16 cellular contexts compared by ENCODE assay signal in genomic region chr1:158952416-158952815, GRCh38. TPM values are rescaled to one million over a fixed set of nuclear protein-coding genes. Genes with fewer than 3 reads are reported as not detected.
DNase-seq lines count a peak whose midpoint lies in the region; ATAC-seq and TF ChIP-seq lines count a peak whose summit lies in the region.
"Had no signal": no experiment of that assay in that cellular context is flagged by ENCODE, and none has a peak within 500 bp of the region (broad histone marks: within the 10 kb centered on the region; RNA-seq: fewer than 3 reads in every experiment).

No MANE protein-coding gene starts in this region.

- peak overlapping the region; percentile 20 to 71 for H3K27ac Mint-ChIP-seq in natural killer cell
- peak overlapping the region in 1 of 2 donors; percentile 44 for H3K27ac Mint-ChIP-seq in natural killer cell treated with Interleukin-12 subunit alpha and Interleukin-12 subunit beta and Interleukin-15 and Interleukin-18, amount 100 ng/mL, for 72 hours
- H3K27ac Mint-ChIP-seq: activated CD8-positive, alpha-beta T cell treated with anti-CD3 and anti-CD28 coated beads, Interleukin-2, amount 10 ng/mL, durations not matched to agents 7 days and 5 days had no signal

- H3K27me3 Mint-ChIP-seq in natural killer cell (ENCODE audit: low read depth in 2 of 2) = no peaks in the 10 kb centered on the region
- H3K27me3 Mint-ChIP-seq in natural killer cell treated with Interleukin-12 subunit alpha and Interleukin-12 subunit beta and Interleukin-15 and Interleukin-18, amount 100 ng/mL, for 72 hours = no peaks in the 10 kb centered on the region

- H3K27me3 ChIP-seq in H7 (ENCODE audit: control insufficient read depth, insufficient read depth, low read length) = peaks cover 10% of the 10 kb centered on the region; the same call in 1 of the 2 replicates
- H3K27me3 ChIP-seq: upper lobe of left lung had no signal

- POLR2A ChIA-PET in OCI-LY7 (lab: Charles Lee) = interaction anchor here (0.7 to 1.4 kb wide), 8 partner anchors 14 to 1246 kb away, joined by 3 to 14 read pairs (median 4); partner anchors contain the start of gene IFI16

- TF ChIP-seq CTCF in natural killer cell (IDR thresholded peaks at IDR 0.05) (no peak), OCI-LY7 (conservative IDR thresholded peaks at IDR 0.05; ENCODE audit: low read length) (no peak)

- intact Hi-C loops in natural killer cell (cut with micrococcal nuclease) (no loop called here), OCI-LY7 (cut with micrococcal nuclease; ENCODE audit: unreplicated experiment) (loop anchor here (1.0 to 5.0 kb wide), 5 partner anchors 21 to 665 kb away; partner anchors contain the start of genes CD1C and PYHIN1)

- CTCF ChIA-PET in OCI-LY7 (lab: Charles Lee; ENCODE audit: unreplicated experiment) = interaction anchor here (0.8 kb wide), 1 partner anchor 24 kb away, joined by 3 read pairs; no protein-coding TSS in a partner anchor

- peak overlapping the region; percentile 61 for H3K4me3 ChIP-seq in OCI-LY7 (ENCODE audit: low read depth, low read length, poor library complexity, severe bottlenecking)
- no peak overlapping the region; the same call in 1 of the 2 replicates for H3K4me3 ChIP-seq in H7 (ENCODE audit: insufficient read depth, low read depth, low read length)
- H3K4me3 ChIP-seq: A549, heart left ventricle, upper lobe of left lung had no signal

- H3K4me1 Mint-ChIP-seq in natural killer cell = peaks cover 41 to 45% of the 10 kb centered on the region in 2 donors
- H3K4me1 Mint-ChIP-seq in natural killer cell treated with Interleukin-12 subunit alpha and Interleukin-12 subunit beta and Interleukin-15 and Interleukin-18, amount 100 ng/mL, for 72 hours (ENCODE audit: low read depth in 2 of 2) = peaks cover 23 to 32% of the 10 kb centered on the region in 2 donors

- H3K4me2 ChIP-seq in OCI-LY7 (ENCODE audit: low read length) = peak overlapping the region; percentile 85
- H3K4me2 ChIP-seq: A549 had no signal

- ATAC-seq in natural killer cell (no peak), HG03103 (IDR thresholded peaks at IDR 0.05; ENCODE audit: low read depth, unreplicated experiment) (peak; percentile 68), GM21423 (IDR thresholded peaks at IDR 0.05; ENCODE audit: unreplicated experiment) (no peak)
- ATAC-seq in natural killer cell treated with Interleukin-12 subunit alpha and Interleukin-12 subunit beta and Interleukin-15 and Interleukin-18, amount 100 ng/mL, for 72 hours = no peak
- ATAC-seq: A549; activated CD8-positive, alpha-beta T cell treated with anti-CD3 and anti-CD28 coated beads, Interleukin-2, amount 10 ng/mL, durations not matched to agents 7 days and 5 days; heart left ventricle had no signal

- no peaks in the 10 kb centered on the region for H3K79me2 ChIP-seq in OCI-LY7 (ENCODE audit: insufficient read depth, low read depth, low read length)

- no peaks in the 10 kb centered on the region for H4K20me1 ChIP-seq in OCI-LY7 (ENCODE audit: insufficient read depth, low read length)

- peak overlapping the region; percentile 99 for H3K27ac ChIP-seq in OCI-LY7 (ENCODE audit: low read depth, low read length, poor library complexity, severe bottlenecking)
- H3K27ac ChIP-seq: A549, heart left ventricle, upper lobe of left lung had no signal

- H3K4me3 Mint-ChIP-seq in natural killer cell = peak overlapping the region; percentile 32
- H3K4me3 Mint-ChIP-seq in natural killer cell treated with Interleukin-12 subunit alpha and Interleukin-12 subunit beta and Interleukin-15 and Interleukin-18, amount 100 ng/mL, for 72 hours = no peak overlapping the region
- H3K4me3 Mint-ChIP-seq: activated CD8-positive, alpha-beta T cell treated with anti-CD3 and anti-CD28 coated beads, Interleukin-2, amount 10 ng/mL, durations not matched to agents 7 days and 5 days had no signal

- no peaks in the 10 kb centered on the region for H3K9me3 ChIP-seq in OCI-LY7 (ENCODE audit: low read length)
- H3K9me3 ChIP-seq: A549, upper lobe of left lung had no signal

- H3K9me3 Mint-ChIP-seq in natural killer cell = peaks cover 0 to 2% of the 10 kb centered on the region in 2 donors
- peaks cover 7% of the 10 kb centered on the region for H3K9me3 Mint-ChIP-seq in natural killer cell treated with Interleukin-12 subunit alpha and Interleukin-12 subunit beta and Interleukin-15 and Interleukin-18, amount 100 ng/mL, for 72 hours

- peaks cover 31% of the 10 kb centered on the region for H3K4me1 ChIP-seq in OCI-LY7 (ENCODE audit: insufficient read depth, low read length, poor library complexity, severe bottlenecking)
- H3K4me1 ChIP-seq: A549, heart left ventricle, upper lobe of left lung had no signal

- peaks cover 27% of the 10 kb centered on the region for H3K36me3 ChIP-seq in OCI-LY7 (ENCODE audit: insufficient read depth, low read length)
- H3K36me3 ChIP-seq in H7 (replicated peaks; ENCODE audit: control insufficient read depth, insufficient read depth, low read length) = no peaks in the 10 kb centered on the region
- H3K36me3 ChIP-seq: heart left ventricle, upper lobe of left lung had no signal

- peaks cover 48% of the 10 kb centered on the region for H3K36me3 Mint-ChIP-seq in natural killer cell
- H3K36me3 Mint-ChIP-seq in natural killer cell treated with Interleukin-12 subunit alpha and Interleukin-12 subunit beta and Interleukin-15 and Interleukin-18, amount 100 ng/mL, for 72 hours = peaks cover 51% of the 10 kb centered on the region

- H2AFZ ChIP-seq in OCI-LY7 (ENCODE audit: low read length) = no peak overlapping the region; the same call in 1 of the 2 replicates

- no peaks in the 10 kb centered on the region for H3K9me2 ChIP-seq in OCI-LY7 (ENCODE audit: insufficient read depth, low read length)

- DNase-seq in natural killer cell = no peak
- DNase-seq in natural killer cell treated with Interleukin-12 subunit alpha and Interleukin-12 subunit beta and Interleukin-15 and Interleukin-18, amount 100 ng/mL, for 72 hours (ENCODE audit: low spot score) = no peak
- DNase-seq in OCI-LY7 (ENCODE audit: low spot score) = peak; percentile 91
- no peak for DNase-seq in foreskin melanocyte
- DNase-seq in H7 = no peak
- no peak for DNase-seq in stimulated activated CD4-positive, alpha-beta T cell treated with anti-CD3 and anti-CD28 coated beads, Interleukin-4, amount 100 ng/mL, for 4 hours
- DNase-seq: activated CD8-positive, alpha-beta T cell treated with anti-CD3 and anti-CD28 coated beads, Interleukin-2, amount 10 ng/mL, durations not matched to agents 7 days and 5 days; activated naive CD4-positive, alpha-beta T cell treated with Interleukin-2 at 50 U/mL for 16 hours; Calu3; heart left ventricle; NCI-H446 treated with DMSO at 0.1 percent for 48 hours; upper lobe of left lung had no signal

- no TSS peak for BruUV-seq in OCI-LY7 (replicated peaks; lab: Mats Ljungman, UMichigan)

RNA-seq across cellular contexts. Expression of gene PYHIN1, which starts 21.1 kb away (rescaled TPM):
- 100 to 1,000 TPM; 171 to 313 (median 197) TPM for total RNA-seq in natural killer cell
- total RNA-seq in natural killer cell treated with Interleukin-12 subunit alpha and Interleukin-12 subunit beta and Interleukin-15 and Interleukin-18, amount 100 ng/mL, for 72 hours = 10 to 100 TPM; 47.7 to 64.7 TPM
- total RNA-seq in OCI-LY7 (2014; rRNA removed; shearing (Covaris generic)) = 42.5 and 44.6 TPM in 2 replicates
- total RNA-seq in OCI-LY7 (2022) = 18.2 and 34.6 TPM in 2 replicates
- total RNA-seq in H7 (2014; rRNA removed; shearing (Covaris generic)) = not detected in 2 replicates
- total RNA-seq: Calu3, endothelial cell of umbilical vein had no signal

RNA-seq across cellular contexts. Expression of gene IFI16, which starts 57.3 kb away (rescaled TPM):
- 100 to 1,000 TPM; 141 to 218 (median 151) TPM for total RNA-seq in natural killer cell
- total RNA-seq in natural killer cell treated with Interleukin-12 subunit alpha and Interleukin-12 subunit beta and Interleukin-15 and Interleukin-18, amount 100 ng/mL, for 72 hours = 100 to 1,000 TPM; 186 to 228 TPM
- 96.5 and 99.3 TPM in 2 replicates for total RNA-seq in OCI-LY7 (2014; rRNA removed; shearing (Covaris generic))
- total RNA-seq in OCI-LY7 (2022) = 271 and 318 TPM in 2 replicates
- total RNA-seq in H7 (2014; rRNA removed; shearing (Covaris generic)) = 1.1 and 4.7 TPM in 2 replicates

Comparison
In these comparisons a context has a peak if more than half of its experiments do, and no peak if none do; other contexts are left out.
1. RNA of gene PYHIN1, which starts 21.1 kb away (total RNA-seq): 171 to 313 TPM in natural killer cell, 47.7 to 64.7 TPM in natural killer cell treated with Interleukin-12 subunit alpha and Interleukin-12 subunit beta and Interleukin-15 and Interleukin-18, amount 100 ng/mL, for 72 hours and 18.2 to 44.6 TPM in OCI-LY7; not detected in H7; every median in the first group is over 10 times any median in the second.
2. RNA of gene IFI16, which starts 57.3 kb away (total RNA-seq): 96.5 to 318 TPM in OCI-LY7, 186 to 228 TPM in natural killer cell treated with Interleukin-12 subunit alpha and Interleukin-12 subunit beta and Interleukin-15 and Interleukin-18, amount 100 ng/mL, for 72 hours and 141 to 218 TPM in natural killer cell; 1.1 to 4.7 TPM in H7; every median in the first group is over 10 times any median in the second.